In genomic region chr19:3176715-3177501, GRCh38 we compare ENCODE assay signal across 8 cellular contexts. TPM values are rescaled to one million over a fixed set of nuclear protein-coding genes. Genes with fewer than 3 reads are reported as not detected.
A peak's percentile ranks its signal among the peaks of the same experiment; 100 is the strongest.
DNase-seq lines count a peak whose midpoint lies in the region; ATAC-seq lines count a peak whose summit lies in the region.
"Had no signal": no experiment of that assay in that cellular context is flagged by ENCODE, and none has a peak within 500 bp of the region (broad histone marks: within the 10 kb centered on the region; RNA-seq: fewer than 3 reads in every experiment).

No MANE protein-coding gene starts in this region.

- ATAC-seq in HG02759 (IDR thresholded peaks at IDR 0.05; ENCODE audit: unreplicated experiment), result no peak

- H3K27ac Mint-ChIP-seq in activated CD4-positive, alpha-beta T cell treated with anti-CD3 and anti-CD28 coated beads, Interleukin-2, amount 10 ng/mL, durations not matched to agents 7 days and 5 days, result peak overlapping the region; percentile 96

- no peaks in the 10 kb centered on the region for H3K9me3 Mint-ChIP-seq in activated CD4-positive, alpha-beta T cell treated with anti-CD3 and anti-CD28 coated beads, Interleukin-2, amount 10 ng/mL, durations not matched to agents 7 days and 5 days

- H3K4me3 Mint-ChIP-seq in activated CD4-positive, alpha-beta T cell treated with anti-CD3 and anti-CD28 coated beads, Interleukin-2, amount 10 ng/mL, durations not matched to agents 7 days and 5 days, result peak overlapping the region; percentile 90

- DNase-seq in HUDEP-2 (lab: John Stamatoyannopoulos, UW; ENCODE audit: unreplicated experiment in 76 of 76) (peak in 71 of 76 experiments; percentile 36 to 91 (median 75)), epithelial cell of prostate (ENCODE audit: low read depth, low spot score) (peak; percentile 88), NCI-H1417 treated with DMSO at 0.1 percent for 48 hours (lab: John Stamatoyannopoulos, UW) (no peak), SKM-1 (lab: John Stamatoyannopoulos, UW; ENCODE audit: unreplicated experiment) (no peak)
- DNase-seq in activated CD4-positive, alpha-beta T cell treated with anti-CD3 and anti-CD28 coated beads, Interleukin-2, amount 10 ng/mL, durations not matched to agents 7 days and 5 days, result peak; percentile 78
- peak; percentile 67 for DNase-seq in stimulated activated CD4-positive, alpha-beta T cell treated with anti-CD3 and anti-CD28 coated beads, Interleukin-4, amount 100 ng/mL, for 1 hour

- CTCF ChIA-PET in activated CD4-positive, alpha-beta T cell treated with anti-CD3 and anti-CD28 coated beads, Interleukin-2, amount 10 ng/mL, durations not matched to agents 7 days and 5 days (lab: Charles Lee), result interaction anchor here (0.6 to 1.6 kb wide), 4 partner anchors 10 to 100 kb away, joined by 3 read pairs; no protein-coding TSS in a partner anchor

- POLR2A ChIA-PET in activated CD4-positive, alpha-beta T cell treated with anti-CD3 and anti-CD28 coated beads, Interleukin-2, amount 10 ng/mL, durations not matched to agents 7 days and 5 days (lab: Charles Lee), result interaction anchor here (0.7 kb wide), 1 partner anchor 39 kb away, joined by 3 read pairs; no protein-coding TSS in a partner anchor

- peaks cover 21% of the 10 kb centered on the region for H3K4me1 Mint-ChIP-seq in activated CD4-positive, alpha-beta T cell treated with anti-CD3 and anti-CD28 coated beads, Interleukin-2, amount 10 ng/mL, durations not matched to agents 7 days and 5 days

- H3K36me3 Mint-ChIP-seq in activated CD4-positive, alpha-beta T cell treated with anti-CD3 and anti-CD28 coated beads, Interleukin-2, amount 10 ng/mL, durations not matched to agents 7 days and 5 days (ENCODE audit: low read depth), result peaks cover 36% of the 10 kb centered on the region

- H3K27ac ChIP-seq in epithelial cell of prostate, result peak overlapping the region; percentile 97
- H3K27ac ChIP-seq: thoracic aorta had no signal

- H3K27me3 Mint-ChIP-seq in activated CD4-positive, alpha-beta T cell treated with anti-CD3 and anti-CD28 coated beads, Interleukin-2, amount 10 ng/mL, durations not matched to agents 7 days and 5 days, result no peaks in the 10 kb centered on the region

RNA-seq across cellular contexts. Expression of gene S1PR4, which starts 1.7 kb away (rescaled TPM):
- total RNA-seq in activated CD4-positive, alpha-beta T cell treated with anti-CD3 and anti-CD28 coated beads, Interleukin-2, amount 10 ng/mL, durations not matched to agents 7 days and 5 days, result 100 to 1,000 TPM; 162 to 209 TPM

RNA-seq across cellular contexts. Expression of gene NCLN, which starts 8.8 kb away (rescaled TPM):
- total RNA-seq in activated CD4-positive, alpha-beta T cell treated with anti-CD3 and anti-CD28 coated beads, Interleukin-2, amount 10 ng/mL, durations not matched to agents 7 days and 5 days, result 10 to 100 TPM; 52.1 to 56.0 TPM

RNA-seq across cellular contexts. Expression of gene GNA15, which starts 41.1 kb away (rescaled TPM):
- 10 to 100 TPM; 22.8 to 23.6 TPM for total RNA-seq in activated CD4-positive, alpha-beta T cell treated with anti-CD3 and anti-CD28 coated beads, Interleukin-2, amount 10 ng/mL, durations not matched to agents 7 days and 5 days

RNA-seq across cellular contexts. Expression of gene CELF5, which starts 47.6 kb away (rescaled TPM):
- total RNA-seq in activated CD4-positive, alpha-beta T cell treated with anti-CD3 and anti-CD28 coated beads, Interleukin-2, amount 10 ng/mL, durations not matched to agents 7 days and 5 days, result under 1 TPM; 0.06 to 0.20 TPM
- total RNA-seq: thoracic aorta had no signal

Comparison
In these comparisons a context has a peak if more than half of its experiments do, and no peak if none do; other contexts are left out.
1. DNase-seq: peak in HUDEP-2 (71 of 76), activated CD4-positive, alpha-beta T cell treated with anti-CD3 and anti-CD28 coated beads, Interleukin-2, amount 10 ng/mL, durations not matched to agents 7 days and 5 days (single experiment), epithelial cell of prostate (single experiment) and stimulated activated CD4-positive, alpha-beta T cell treated with anti-CD3 and anti-CD28 coated beads, Interleukin-4, amount 100 ng/mL, for 1 hour (single experiment); none in NCI-H1417 treated with DMSO at 0.1 percent for 48 hours (single experiment) and SKM-1 (single experiment).